In genomic region chr18:45108754-45109153, GRCh38 we compare ENCODE assay signal across 24 cellular contexts.
DNase-seq lines count a peak whose midpoint lies in the region; ATAC-seq and TF ChIP-seq lines count a peak whose summit lies in the region.
"Had no signal": no experiment of that assay in that cellular context is flagged by ENCODE, and none has a peak within 500 bp of the region (broad histone marks: within the 10 kb centered on the region; RNA-seq: fewer than 3 reads in every experiment).

No MANE protein-coding gene starts in this region.

- H3K9me2 ChIP-seq in GM23338 (ENCODE audit: insufficient read depth) (peaks cover 13% of the 10 kb centered on the region), PC-3 (replicated peaks; ENCODE audit: low read length) (no peaks in the 10 kb centered on the region), MM.1S (replicated peaks; ENCODE audit: insufficient read depth, low read length) (no peaks in the 10 kb centered on the region)

- no peaks in the 10 kb centered on the region for H3K79me2 ChIP-seq in GM23338 (replicated peaks; ENCODE audit: insufficient read depth)
- H3K79me2 ChIP-seq in PC-3 (ENCODE audit: low read length), result no peaks in the 10 kb centered on the region
- H3K79me2 ChIP-seq in MM.1S (ENCODE audit: low read length), result no peaks in the 10 kb centered on the region

- H3K36me3 ChIP-seq in GM23338 (ENCODE audit: insufficient read depth) (no peaks in the 10 kb centered on the region), PC-3 (ENCODE audit: low read depth, low read length) (no peaks in the 10 kb centered on the region), endodermal cell (ENCODE audit: control insufficient read depth, insufficient read depth, low read length) (no peaks in the 10 kb centered on the region), MM.1S (replicated peaks; ENCODE audit: insufficient read depth, low read length) (no peaks in the 10 kb centered on the region)
- no peaks in the 10 kb centered on the region for H3K36me3 ChIP-seq in CD4-positive, alpha-beta memory T cell (ENCODE audit: insufficient read depth, low read length)
- H3K36me3 ChIP-seq: BE2C; BLaER1 treated with 17β-estradiol and CSF1 and Interleukin-3, amounts not matched to agents 10 nM and 100 nM had no signal

- H3K9ac ChIP-seq in PC-3 (ENCODE audit: low read length), result no peak overlapping the region
- H3K9ac ChIP-seq in endodermal cell (ENCODE audit: extremely low read depth, low read length, poor library complexity, severe bottlenecking), result no peak overlapping the region
- no peak overlapping the region for H3K9ac ChIP-seq in MM.1S (ENCODE audit: low read length)
- H3K9ac ChIP-seq: BLaER1 treated with 17β-estradiol and CSF1 and Interleukin-3, amounts not matched to agents 10 nM and 100 nM had no signal

- H4K20me1 ChIP-seq in GM23338 (replicated peaks; ENCODE audit: insufficient read depth), result no peaks in the 10 kb centered on the region
- H4K20me1 ChIP-seq in PC-3 (ENCODE audit: low read length), result no peaks in the 10 kb centered on the region
- no peaks in the 10 kb centered on the region for H4K20me1 ChIP-seq in MM.1S (ENCODE audit: insufficient read depth, low read length)
- H4K20me1 ChIP-seq: BLaER1 treated with 17β-estradiol and CSF1 and Interleukin-3, amounts not matched to agents 10 nM and 100 nM had no signal

- H3K4me1 Mint-ChIP-seq in GM23338 (peaks cover 7% of the 10 kb centered on the region; the same call in 2 of the 3 replicates), endodermal cell (peaks cover 5% of the 10 kb centered on the region)
- H3K4me1 Mint-ChIP-seq in CD4-positive, alpha-beta memory T cell, result peaks cover 0 to 2% (median 0%) of the 10 kb centered on the region in 4 donors

- no peak overlapping the region for H3K27ac ChIP-seq in GM23338 (ENCODE audit: low read depth)
- peak overlapping the region; percentile 26; the same call in 1 of the 2 replicates for H3K27ac ChIP-seq in PC-3 (ENCODE audit: low read length)
- H3K27ac ChIP-seq in endodermal cell (ENCODE audit: low read depth, low read length), result no peak overlapping the region
- no peak overlapping the region for H3K27ac ChIP-seq in substantia nigra (ENCODE audit: low read depth, low read length, poor library complexity, severe bottlenecking)
- H3K27ac ChIP-seq in MM.1S (ENCODE audit: low read length), result no peak overlapping the region
- H3K27ac ChIP-seq in CD4-positive, alpha-beta memory T cell (ENCODE audit: low read depth, low read length), result no peak overlapping the region
- H3K27ac ChIP-seq: A549 had no signal

- H3K4me1 ChIP-seq in GM23338 (ENCODE audit: insufficient read depth) (no peaks in the 10 kb centered on the region), PC-3 (ENCODE audit: insufficient read depth, low read length) (no peaks in the 10 kb centered on the region; the same call in 1 of the 2 replicates), endodermal cell (ENCODE audit: control insufficient read depth, insufficient read depth, low read length) (no peaks in the 10 kb centered on the region), MM.1S (ENCODE audit: low read length) (peaks cover 39% of the 10 kb centered on the region)
- H3K4me1 ChIP-seq in CD4-positive, alpha-beta memory T cell (ENCODE audit: insufficient read depth, low read length), result no peaks in the 10 kb centered on the region
- H3K4me1 ChIP-seq: A549, BE2C had no signal

- no peaks in the 10 kb centered on the region for H3K9me3 ChIP-seq in PC-3 (ENCODE audit: low read length)
- H3K9me3 ChIP-seq in endodermal cell (ENCODE audit: control insufficient read depth, low read length), result no peaks in the 10 kb centered on the region
- no peaks in the 10 kb centered on the region for H3K9me3 ChIP-seq in MM.1S (replicated peaks; ENCODE audit: insufficient read depth, low read length)
- no peaks in the 10 kb centered on the region for H3K9me3 ChIP-seq in CD4-positive, alpha-beta memory T cell (ENCODE audit: control insufficient read depth in 1 of 2, low read length in 2 of 2)
- H3K9me3 ChIP-seq: A549, BE2C had no signal

- H3K9me3 Mint-ChIP-seq in GM23338 (no peaks in the 10 kb centered on the region), endodermal cell (no peaks in the 10 kb centered on the region)
- no peaks in the 10 kb centered on the region for H3K9me3 Mint-ChIP-seq in CD4-positive, alpha-beta memory T cell
- H3K9me3 Mint-ChIP-seq: CD4-positive, alpha-beta T cell; H9 had no signal

- H3K4me3 Mint-ChIP-seq in GM23338 (no peak overlapping the region), endodermal cell (no peak overlapping the region)
- H3K4me3 Mint-ChIP-seq in CD4-positive, alpha-beta memory T cell, result no peak overlapping the region
- H3K4me3 Mint-ChIP-seq: CD14-positive monocyte; CD4-positive, alpha-beta T cell; H9 had no signal

- no TSS peak for BruUV-seq in PC-3 (replicated peaks; lab: Mats Ljungman, UMichigan)

- TF ChIP-seq CTCF in GM23338 (conservative IDR thresholded peaks at IDR 0.05; ENCODE audit: low read depth in 2 of 2) (no peak), PC-3 (conservative IDR thresholded peaks at IDR 0.05; ENCODE audit: low read depth, low read length) (no peak), endodermal cell (conservative IDR thresholded peaks at IDR 0.05) (peak; percentile 57), MM.1S (IDR thresholded peaks at IDR 0.05; ENCODE audit: low read length) (no peak)

- intact Hi-C loops in PC-3 (cut with micrococcal nuclease), result no loop called here
- intact Hi-C loops in CD4-positive, alpha-beta memory T cell (cut with micrococcal nuclease), result no loop called here

- H3K27ac Mint-ChIP-seq in GM23338 (no peak overlapping the region), endodermal cell (no peak overlapping the region)
- no peak overlapping the region for H3K27ac Mint-ChIP-seq in CD4-positive, alpha-beta memory T cell
- H3K27ac Mint-ChIP-seq: CD14-positive monocyte; CD4-positive, alpha-beta T cell; H9 had no signal

- H3K36me3 Mint-ChIP-seq in GM23338 (ENCODE audit: low read depth), result no peaks in the 10 kb centered on the region
- H3K36me3 Mint-ChIP-seq in endodermal cell (ENCODE audit: low read depth), result no peaks in the 10 kb centered on the region
- no peaks in the 10 kb centered on the region for H3K36me3 Mint-ChIP-seq in CD4-positive, alpha-beta memory T cell
- H3K36me3 Mint-ChIP-seq: CD14-positive monocyte had no signal

- no peaks in the 10 kb centered on the region for H3F3A ChIP-seq in GM23338 (replicated peaks; ENCODE audit: low read depth)
- H3F3A ChIP-seq in PC-3 (ENCODE audit: low read length, unreplicated experiment), result no peaks in the 10 kb centered on the region
- H3F3A ChIP-seq in MM.1S (ENCODE audit: insufficient read depth, low read length), result peaks cover 26% of the 10 kb centered on the region

- peaks cover under 1% of the 10 kb centered on the region for H3K27me3 Mint-ChIP-seq in GM23338 (ENCODE audit: insufficient read depth, low read depth, poor library complexity)
- no peaks in the 10 kb centered on the region for H3K27me3 Mint-ChIP-seq in endodermal cell (ENCODE audit: insufficient read depth)
- H3K27me3 Mint-ChIP-seq in CD4-positive, alpha-beta memory T cell, result peaks cover 0 to 4% of the 10 kb centered on the region in 2 donors

- 65 to 79% methylated on average over 5 to 7 of the region's 7 CpGs for WGBS in endodermal cell (ENCODE audit: insufficient coverage in 1 of 2, insufficient read length in 1 of 2), 2 experiments

- no peak overlapping the region for H3K4me2 ChIP-seq in GM23338
- H3K4me2 ChIP-seq in PC-3 (ENCODE audit: low read length), result no peak overlapping the region
- no peak overlapping the region for H3K4me2 ChIP-seq in MM.1S (ENCODE audit: low read depth, low read length)
- H3K4me2 ChIP-seq: A549; BLaER1 treated with 17β-estradiol and CSF1 and Interleukin-3, amounts not matched to agents 10 nM and 100 nM had no signal

- H2AFZ ChIP-seq in GM23338 (no peak overlapping the region), PC-3 (ENCODE audit: low read length) (no peak overlapping the region), MM.1S (ENCODE audit: low read length) (no peak overlapping the region)

- ATAC-seq in GM23338 (peak; percentile 28; the same call in 1 of the 3 replicates), PC-3 (no peak)
- ATAC-seq: A549, GM12878, HCT116 had no signal

- CTCF ChIA-PET in PC-3 (lab: Charles Lee), result no interaction called here
- CTCF ChIA-PET in CD4-positive, alpha-beta memory T cell (lab: Charles Lee; ENCODE audit: partially characterized antibody), result no interaction called here

- H3K27me3 ChIP-seq in GM23338 (ENCODE audit: insufficient read depth) (no peaks in the 10 kb centered on the region), PC-3 (ENCODE audit: low read length) (no peaks in the 10 kb centered on the region), endodermal cell (ENCODE audit: control insufficient read depth, insufficient read depth, low read length, poor library complexity, severe bottlenecking) (no peaks in the 10 kb centered on the region), MM.1S (replicated peaks; ENCODE audit: insufficient read depth, low read length) (no peaks in the 10 kb centered on the region)
- no peaks in the 10 kb centered on the region for H3K27me3 ChIP-seq in CD4-positive, alpha-beta memory T cell (ENCODE audit: insufficient read depth, low read length)
- H3K27me3 ChIP-seq: BE2C; BLaER1 treated with 17β-estradiol and CSF1 and Interleukin-3, amounts not matched to agents 10 nM and 100 nM had no signal

- POLR2A ChIA-PET in PC-3 (lab: Charles Lee; ENCODE audit: unreplicated experiment), result no interaction called here
- POLR2A ChIA-PET in CD4-positive, alpha-beta memory T cell (lab: Charles Lee; ENCODE audit: partially characterized antibody), result no interaction called here

- DNase-seq in ELF-1 (ENCODE audit: low read depth, low spot score) (peak; percentile 4), GM23338 (ENCODE audit: low spot score) (no peak), PC-3 (no peak), endodermal cell (peak; percentile 49), substantia nigra (lab: John Stamatoyannopoulos, UW) (no peak), MM.1S (no peak)
- DNase-seq in activated effector memory CD4-positive, alpha-beta T cell treated with anti-CD3 and anti-CD28 coated beads, Interleukin-2, amount 50 U/mL, for 16 hours, result no peak
- no peak for DNase-seq in CD4-positive, alpha-beta memory T cell
- DNase-seq: 8988T; ACHN; AML-193; BE2C; Calu3; CD4-positive, alpha-beta T cell; COR-L47; DMS53; DND-41; GDM1; H9 had no signal

- H3K4me3 ChIP-seq in GM23338 (no peak overlapping the region), PC-3 (ENCODE audit: low read length) (no peak overlapping the region), endodermal cell (ENCODE audit: low read length) (no peak overlapping the region), MM.1S (ENCODE audit: low read length) (no peak overlapping the region)
- H3K4me3 ChIP-seq in CD4-positive, alpha-beta memory T cell (ENCODE audit: low read length in 2 of 2), result no peak overlapping the region
- H3K4me3 ChIP-seq: A549; BLaER1 treated with 17β-estradiol and CSF1 and Interleukin-3, amounts not matched to agents 10 nM and 100 nM; GM12878 had no signal

TF ChIP-seq in GM23338, 12 proteins besides CTCF, POLR2A, EP300 and RAD21 (continues in another document):
- no peak for TF ChIP-seq EZH2 (IDR thresholded peaks at IDR 0.05; ENCODE audit: low read depth, unreplicated experiment)

Comparison
In these comparisons a context has a peak if more than half of its experiments do, and no peak if none do; other contexts are left out.
1. DNase-seq: peak in ELF-1 (single experiment) and endodermal cell (single experiment); none in GM23338 (single experiment), PC-3 (single experiment), substantia nigra (0 of 49), activated effector memory CD4-positive, alpha-beta T cell treated with anti-CD3 and anti-CD28 coated beads, Interleukin-2, amount 50 U/mL, for 16 hours (single experiment), MM.1S (single experiment) and CD4-positive, alpha-beta memory T cell (0 of 5).